1 cellular context compared by ENCODE assay signal in genomic region chr5:147140558-147140957, GRCh38.
TF ChIP-seq lines count a peak whose summit lies in the region.

No MANE protein-coding gene starts in this region.

TF ChIP-seq in HepG2, 621 proteins besides CTCF, POLR2A, EP300 and RAD21 (continued from another document):
- no peak for TF ChIP-seq RNF219 (CRISPR knock-in tag; IDR thresholded peaks at IDR 0.05)
- no peak for TF ChIP-seq IRX3 (CRISPR knock-in tag; IDR thresholded peaks at IDR 0.05; ENCODE audit: borderline replicate concordance, low read depth)
